In the genomic region with DNA sequence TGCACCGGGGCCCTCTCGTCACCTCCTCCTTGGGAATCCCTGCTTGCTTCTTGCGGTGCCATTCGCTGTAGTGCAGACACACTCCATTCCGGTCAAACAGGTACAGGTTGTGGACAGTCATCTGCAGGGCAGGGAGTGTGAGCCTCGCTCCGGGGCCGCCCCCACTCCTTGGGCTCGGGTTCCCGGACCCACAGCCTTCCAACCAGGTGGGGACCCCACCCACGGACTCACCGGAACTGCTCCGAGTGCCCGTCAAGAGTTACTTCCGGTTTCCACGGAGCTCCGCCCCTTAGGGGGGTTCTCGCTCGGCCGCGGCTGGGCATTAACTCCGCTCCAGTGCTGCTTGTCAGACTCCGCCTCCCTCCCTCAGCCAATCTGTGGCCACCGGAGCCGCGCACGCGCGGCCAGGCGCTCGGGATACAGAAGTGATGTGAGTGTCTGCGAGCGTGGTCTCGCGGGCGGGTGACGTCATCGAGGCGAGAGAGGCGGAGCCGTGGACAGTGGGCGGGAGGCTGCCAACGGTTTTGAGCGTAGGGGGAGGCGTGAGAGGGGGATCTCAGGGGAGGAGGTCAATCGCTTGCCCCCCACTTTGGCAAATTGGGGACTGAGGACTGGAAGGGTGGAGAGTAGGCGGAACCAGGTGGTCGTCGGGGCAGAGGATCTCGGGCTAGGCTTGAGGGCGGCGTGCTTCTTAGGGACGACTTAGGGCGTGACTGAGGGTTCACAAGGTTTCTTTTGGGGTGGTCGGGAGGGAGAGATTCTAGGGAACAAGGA, we compare ENCODE assay signal across 8 cellular contexts.
DNase-seq lines count a peak whose midpoint lies in the region; ATAC-seq and TF ChIP-seq lines count a peak whose summit lies in the region.

A gene with protein sequence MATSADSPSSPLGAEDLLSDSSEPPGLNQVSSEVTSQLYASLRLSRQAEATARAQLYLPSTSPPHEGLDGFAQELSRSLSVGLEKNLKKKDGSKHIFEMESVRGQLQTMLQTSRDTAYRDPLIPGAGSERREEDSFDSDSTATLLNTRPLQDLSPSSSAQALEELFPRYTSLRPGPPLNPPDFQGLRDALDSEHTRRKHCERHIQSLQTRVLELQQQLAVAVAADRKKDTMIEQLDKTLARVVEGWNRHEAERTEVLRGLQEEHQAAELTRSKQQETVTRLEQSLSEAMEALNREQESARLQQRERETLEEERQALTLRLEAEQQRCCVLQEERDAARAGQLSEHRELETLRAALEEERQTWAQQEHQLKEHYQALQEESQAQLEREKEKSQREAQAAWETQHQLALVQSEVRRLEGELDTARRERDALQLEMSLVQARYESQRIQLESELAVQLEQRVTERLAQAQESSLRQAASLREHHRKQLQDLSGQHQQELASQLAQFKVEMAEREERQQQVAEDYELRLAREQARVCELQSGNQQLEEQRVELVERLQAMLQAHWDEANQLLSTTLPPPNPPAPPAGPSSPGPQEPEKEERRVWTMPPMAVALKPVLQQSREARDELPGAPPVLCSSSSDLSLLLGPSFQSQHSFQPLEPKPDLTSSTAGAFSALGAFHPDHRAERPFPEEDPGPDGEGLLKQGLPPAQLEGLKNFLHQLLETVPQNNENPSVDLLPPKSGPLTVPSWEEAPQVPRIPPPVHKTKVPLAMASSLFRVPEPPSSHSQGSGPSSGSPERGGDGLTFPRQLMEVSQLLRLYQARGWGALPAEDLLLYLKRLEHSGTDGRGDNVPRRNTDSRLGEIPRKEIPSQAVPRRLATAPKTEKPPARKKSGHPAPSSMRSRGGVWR (plus strand): TSS at position 498 of the 774 bp plus-strand sequence. CDS start 874 bp downstream, outside the sequence.
A gene with protein sequence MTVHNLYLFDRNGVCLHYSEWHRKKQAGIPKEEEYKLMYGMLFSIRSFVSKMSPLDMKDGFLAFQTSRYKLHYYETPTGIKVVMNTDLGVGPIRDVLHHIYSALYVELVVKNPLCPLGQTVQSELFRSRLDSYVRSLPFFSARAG (minus strand): TSS at position 238 of the 774 bp plus-strand sequence. CDS start 117 bp downstream, at position 121.

- peaks cover 41% of the 10 kb centered on the region for H3K4me1 Mint-ChIP-seq in central memory CD8-positive, alpha-beta T cell

- H3K27ac Mint-ChIP-seq in central memory CD8-positive, alpha-beta T cell (ENCODE audit: low read depth): peak within 1 kb of the TSS; percentile 96

- DNase-seq in AG09309 (ENCODE audit: low read depth) (peak; percentile 95), NCI-H446 (lab: John Stamatoyannopoulos, UW) (peak; percentile 95 to 98), iris pigment epithelial cell (ENCODE audit: low read depth) (peak; percentile 99)
- DNase-seq in activated CD4-positive, CD25-positive, alpha-beta regulatory T cell treated with anti-CD3 and anti-CD28 coated beads, Interleukin-2, amount 50 U/mL, for 16 hours (ENCODE audit: low read depth, low spot score): peak; percentile 99
- peak; percentile 97 to 99 for DNase-seq in central memory CD8-positive, alpha-beta T cell (ENCODE audit: low spot score in 2 of 2)
- DNase-seq in stimulated activated CD4-positive, alpha-beta T cell treated with anti-CD3 and anti-CD28 coated beads, Interleukin-12 subunit alpha, Interleukin-12 subunit beta, amount 100 ng/mL, for 4 hours: peak; percentile 99

- H3K36me3 Mint-ChIP-seq in central memory CD8-positive, alpha-beta T cell (ENCODE audit: insufficient read depth): peaks cover 24% of the 10 kb centered on the region

- TF ChIP-seq CTCF in AG09309 (IDR thresholded peaks at IDR 0.05; ENCODE audit: control insufficient read depth, insufficient read depth, low read depth, low read length, missing control alignments): no peak

- H3K4me3 Mint-ChIP-seq in central memory CD8-positive, alpha-beta T cell: peak within 1 kb of the TSS; percentile 85

- no peaks in the 10 kb centered on the region for H3K9me3 Mint-ChIP-seq in central memory CD8-positive, alpha-beta T cell

- no peaks in the 10 kb centered on the region for H3K27me3 Mint-ChIP-seq in central memory CD8-positive, alpha-beta T cell

- H3K4me3 ChIP-seq in AG09309 (ENCODE audit: control insufficient read depth, low read depth, low read length): peak within 1 kb of the TSS; percentile 98

- ATAC-seq in GM19025 (IDR thresholded peaks at IDR 0.05; ENCODE audit: low read depth, unreplicated experiment): peak; percentile 91
- ATAC-seq in HG03342 (IDR thresholded peaks at IDR 0.05; ENCODE audit: unreplicated experiment): peak; percentile 90
- peak; percentile 99 for ATAC-seq in central memory CD8-positive, alpha-beta T cell (replicated peaks; ENCODE audit: extremely low read depth, poor library complexity, severe bottlenecking)

Comparison
In these comparisons a context has a peak if more than half of its experiments do, and no peak if none do; other contexts are left out.
1. Peak in every context shown above with its lines: DNase-seq, ATAC-seq and H3K4me3 ChIP-seq.